In genomic region chr9:88291853-88292252, GRCh38 we compare ENCODE assay signal across 16 cellular contexts.
"Had no signal": no experiment of that assay in that cellular context is flagged by ENCODE, and none has a peak within 500 bp of the region (broad histone marks: within the 10 kb centered on the region; RNA-seq: fewer than 3 reads in every experiment).

No MANE protein-coding gene starts in this region.

- H3K27me3 ChIP-seq: esophagus squamous epithelium, gastroesophageal sphincter, left lung, sigmoid colon had no signal

- DNase-seq: effector memory CD8-positive, alpha-beta T cell; esophagus squamous epithelium; foreskin fibroblast; glutamatergic neuron; immature natural killer cell; left lung; lower lobe of right lung; midbrain; naive B cell; sigmoid colon; small intestine; stimulated activated CD4-positive, alpha-beta T cell treated with anti-CD3 and anti-CD28 coated beads, Interleukin-12 subunit alpha, Interleukin-12 subunit beta, amount 100 ng/mL, for 4 hours; stimulated activated naive CD4-positive, alpha-beta T cell treated with Interleukin-2 at 50 U/mL for 16 hours; trophoblast cell had no signal

- FAIRE-seq: keratinocyte, small intestine had no signal

- H3K36me3 ChIP-seq: esophagus squamous epithelium, gastroesophageal sphincter, left lung, lower lobe of right lung, sigmoid colon had no signal

- H3K4me3 ChIP-seq: esophagus squamous epithelium, gastroesophageal sphincter, left lung, lower lobe of right lung, sigmoid colon had no signal
